In the genomic region with DNA sequence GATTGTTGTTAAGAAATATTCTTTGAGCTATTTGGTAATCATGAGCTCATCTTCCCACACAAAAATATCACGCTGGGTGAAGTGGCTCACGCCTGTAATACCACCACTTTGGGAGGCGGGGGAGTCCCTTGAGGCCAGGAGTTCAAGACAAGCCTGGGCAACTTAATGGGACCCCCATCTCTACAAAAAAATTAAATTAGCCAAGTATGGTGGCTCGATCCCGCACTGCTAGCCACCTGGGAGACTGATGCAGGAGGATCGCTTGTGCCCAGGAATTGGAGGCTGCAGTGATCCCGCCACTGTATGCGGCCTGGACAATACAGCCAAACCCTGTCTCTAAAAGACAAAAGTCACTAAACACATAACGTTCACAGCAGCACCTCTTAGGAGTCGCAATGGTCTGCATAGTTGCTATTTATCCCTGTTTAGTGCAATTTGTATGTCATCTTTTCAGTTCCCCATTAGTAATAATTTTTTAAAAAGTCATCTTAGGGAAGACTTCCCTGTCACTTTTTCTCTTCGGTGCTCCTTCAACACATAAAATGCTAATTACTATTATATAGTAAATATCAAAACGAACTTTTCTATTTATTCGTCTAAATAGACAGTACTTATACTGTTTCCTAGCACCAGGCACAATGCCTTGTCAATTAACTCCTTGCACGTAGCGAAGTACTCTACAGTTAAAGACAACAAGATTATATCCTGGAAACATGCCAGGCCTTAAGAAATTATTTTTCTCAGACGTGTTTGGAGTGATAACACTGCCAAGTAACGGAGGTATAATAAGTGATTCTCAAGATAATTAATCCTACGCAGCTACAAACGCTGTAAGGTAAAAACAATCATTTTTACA, we compare ENCODE assay signal across 9 cellular contexts. TPM values are rescaled to one million over a fixed set of nuclear protein-coding genes. Genes with fewer than 3 reads are reported as not detected.
DNase-seq lines count a peak whose midpoint lies in the region; ATAC-seq and TF ChIP-seq lines count a peak whose summit lies in the region.
"Had no signal": no experiment of that assay in that cellular context is flagged by ENCODE, and none has a peak within 500 bp of the region (broad histone marks: within the 10 kb centered on the region; RNA-seq: fewer than 3 reads in every experiment).

No MANE protein-coding gene starts in this region.

- H3K4me1 ChIP-seq in left lung = peaks cover 41 to 49% of the 10 kb centered on the region in 2 donors
- peaks cover 55% of the 10 kb centered on the region for H3K4me1 ChIP-seq in suprapubic skin

- peaks cover 0 to 6% of the 10 kb centered on the region in 2 donors for H3K36me3 ChIP-seq in left lung
- H3K36me3 ChIP-seq in suprapubic skin = peaks cover under 1% of the 10 kb centered on the region

- ATAC-seq in left lung = no peak
- ATAC-seq in HG03097 (IDR thresholded peaks at IDR 0.05; ENCODE audit: low FRiP score, unreplicated experiment) = no peak

- no peak for TF ChIP-seq EP300 in suprapubic skin (IDR thresholded peaks at IDR 0.05)

- H3K27ac ChIP-seq in left lung = peak overlapping the region; percentile 98 to 99
- H3K27ac ChIP-seq in suprapubic skin = peak overlapping the region; percentile 97

- peak overlapping the region; percentile 97 for H3K4me3 ChIP-seq in astrocyte of the spinal cord (ENCODE audit: low read depth, low read length)
- peak overlapping the region; percentile 73 to 93 for H3K4me3 ChIP-seq in left lung
- H3K4me3 ChIP-seq in suprapubic skin = peak overlapping the region; percentile 88

- intact Hi-C loops in left lung (cut with DNase I) = no loop called here

- TF ChIP-seq CTCF in astrocyte of the spinal cord (IDR thresholded peaks at IDR 0.05; ENCODE audit: low read depth, low read length) (no peak), left lung (IDR thresholded peaks at IDR 0.05) (no peak), suprapubic skin (IDR thresholded peaks at IDR 0.05) (no peak)

- DNase-seq in G401 (ENCODE audit: low spot score) (peak; percentile 14), NCI-H1436 treated with DMSO at 0.1 percent for 48 hours (lab: John Stamatoyannopoulos, UW) (peak; percentile 4), astrocyte of the spinal cord (ENCODE audit: low read depth, low spot score) (no peak), left lung (no peak), suprapubic skin (ENCODE audit: low spot score in 2 of 2) (peak in 1 of 2 donors; percentile 61), NCI-H2196 (lab: John Stamatoyannopoulos, UW; ENCODE audit: unreplicated experiment) (no peak), SHP77 (lab: John Stamatoyannopoulos, UW) (no peak)

- no peaks in the 10 kb centered on the region for H3K27me3 ChIP-seq in left lung
- no peaks in the 10 kb centered on the region for H3K27me3 ChIP-seq in suprapubic skin

- no peak for TF ChIP-seq POLR2A in suprapubic skin (IDR thresholded peaks at IDR 0.05)

- in situ Hi-C loops in G401 (cut with HindIII; ENCODE audit: low sequenced_read_pairs) = no loop called here
- in situ Hi-C loops in astrocyte of the spinal cord (cut with HindIII; ENCODE audit: low sequenced_read_pairs) = no loop called here

- WGBS in suprapubic skin = 22% methylated on average over 19 of the region's 19 CpGs

- H3K9me3 ChIP-seq in left lung (no peaks in the 10 kb centered on the region), suprapubic skin (no peaks in the 10 kb centered on the region)

RNA-seq across cellular contexts. Expression of a gene that starts 1.1 kb away (rescaled TPM):
- total RNA-seq in G401 (2014; rRNA removed; shearing (Covaris generic)) = 213 and 354 TPM in 2 replicates
- 100 to 1,000 TPM; 161 to 189 TPM for total RNA-seq in left lung
- total RNA-seq in suprapubic skin = 100 to 1,000 TPM; 104 to 117 (median 115) TPM

RNA-seq across cellular contexts. Expression of a gene that starts 1.6 kb away (rescaled TPM):
- total RNA-seq in G401 (2014; rRNA removed; shearing (Covaris generic)) = 8.7 and 9.2 TPM in 2 replicates
- 10 to 100 TPM; 23.2 to 24.6 TPM for total RNA-seq in left lung
- total RNA-seq in suprapubic skin = 10 to 100 TPM in 3 of 4 donors, 1 to 10 TPM in 1; 10.0 to 19.5 (median 14.6) TPM

RNA-seq across cellular contexts. Expression of a gene that starts 6.6 kb away (rescaled TPM):
- total RNA-seq in G401 (2014; rRNA removed; shearing (Covaris generic)) = not detected in 2 replicates
- not detected for total RNA-seq in left lung
- total RNA-seq in suprapubic skin = not detected
- total RNA-seq: subcutaneous adipose tissue had no signal

RNA-seq across cellular contexts. Expression of a gene that starts 36.2 kb away (rescaled TPM):
- total RNA-seq in G401 (2014; rRNA removed; shearing (Covaris generic)) = 47.6 and 67.7 TPM in 2 replicates
- total RNA-seq in left lung (10 to 100 TPM; 18.3 to 18.5 TPM), suprapubic skin (10 to 100 TPM; 16.1 to 31.0 (median 19.8) TPM)

Comparison
In these comparisons a context has a peak if more than half of its experiments do, and no peak if none do; other contexts are left out.
1. DNase-seq: peak in G401 (single experiment) and NCI-H1436 treated with DMSO at 0.1 percent for 48 hours (single experiment); none in astrocyte of the spinal cord (single experiment), left lung (0 of 2), NCI-H2196 (single experiment) and SHP77 (0 of 2).
2. Peak in every context shown above with its lines, with median percentiles within 50 percentile points of each other: H3K4me3 ChIP-seq.